In the genomic region with DNA sequence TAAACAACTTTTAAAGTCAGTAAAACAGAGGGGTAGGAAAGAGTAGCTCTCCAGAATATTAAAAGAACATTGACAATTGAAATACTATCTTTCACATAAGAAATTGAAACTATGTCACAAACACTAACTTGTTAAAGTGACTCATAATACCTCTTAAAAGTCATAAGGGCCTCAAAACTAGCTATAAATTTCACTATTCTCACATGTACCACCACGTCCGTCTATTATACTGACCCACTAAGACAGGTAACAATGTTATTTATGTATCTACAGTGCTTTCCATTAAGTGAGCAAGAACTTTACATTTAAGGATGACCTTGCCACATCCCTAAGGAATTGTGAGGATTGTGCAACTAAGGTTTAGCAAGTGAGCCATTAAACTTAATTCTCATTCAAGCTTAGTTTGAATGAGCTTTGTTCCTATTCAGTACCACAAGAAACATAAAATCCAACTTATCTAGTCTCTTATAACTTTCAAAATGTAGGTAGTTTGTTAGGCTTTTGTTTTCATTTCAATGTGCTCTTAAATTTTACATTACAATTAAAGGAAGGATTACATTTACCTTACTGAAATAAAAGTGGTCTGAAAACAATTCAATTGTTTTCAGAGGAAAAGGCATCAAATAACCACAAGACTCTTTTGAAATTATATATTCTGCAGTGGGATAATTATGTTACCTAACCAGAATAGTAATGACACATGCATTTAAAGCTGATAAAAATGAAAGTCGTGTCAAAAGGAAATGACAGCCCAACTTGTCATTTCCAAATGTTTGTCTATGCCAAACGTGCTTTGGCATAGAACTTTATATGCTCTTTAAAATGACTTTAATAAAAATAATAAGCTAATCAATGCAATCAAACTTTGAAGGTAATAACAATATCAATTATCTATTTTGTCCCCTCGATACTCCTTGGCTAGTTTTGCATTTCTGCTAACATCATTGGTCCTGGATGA, we compare ENCODE assay signal across 8 cellular contexts. TPM values are rescaled to one million over a fixed set of nuclear protein-coding genes. Genes with fewer than 3 reads are reported as not detected.
DNase-seq lines count a peak whose midpoint lies in the region; ATAC-seq and TF ChIP-seq lines count a peak whose summit lies in the region.
"Not testable (repeated sequence)": the region's sequence is repeated elsewhere in the genome, so short reads cannot be mapped to it uniquely, and the experiment has no call there.

No MANE protein-coding gene starts in this region.

- intact Hi-C loops in upper lobe of right lung (cut with DNase I), result not testable (repeated sequence)

- not testable (repeated sequence) for H3K36me3 ChIP-seq in upper lobe of right lung

- H3K27ac Mint-ChIP-seq in activated naive CD4-positive, alpha-beta T cell treated with anti-CD3 and anti-CD28 coated beads, Interleukin-2, amount 50 U/mL, for 24 hours, result peak overlapping the region; percentile 88
- peak overlapping the region; percentile 82 to 91 for H3K27ac Mint-ChIP-seq in effector memory CD8-positive, alpha-beta T cell
- peak overlapping the region; percentile 71 to 95 for H3K27ac Mint-ChIP-seq in natural killer cell treated with Interleukin-12 subunit alpha and Interleukin-12 subunit beta and Interleukin-15 and Interleukin-18, amount 100 ng/mL, for 72 hours

- H3K27ac ChIP-seq in VCaP (peak overlapping the region; percentile 28; the same call in 1 of the 2 replicates), foreskin keratinocyte (peak overlapping the region; percentile 36), upper lobe of right lung (peak overlapping the region; percentile 2)

- peaks cover 23% of the 10 kb centered on the region for H3K4me1 ChIP-seq in foreskin keratinocyte
- peaks cover 23% of the 10 kb centered on the region for H3K4me1 ChIP-seq in upper lobe of right lung

- H3K4me1 Mint-ChIP-seq in activated naive CD4-positive, alpha-beta T cell treated with anti-CD3 and anti-CD28 coated beads, Interleukin-2, amount 50 U/mL, for 24 hours, result peaks cover 51% of the 10 kb centered on the region
- peaks cover 17 to 34% of the 10 kb centered on the region in 2 donors for H3K4me1 Mint-ChIP-seq in effector memory CD8-positive, alpha-beta T cell (ENCODE audit: low read depth in 2 of 2)
- peaks cover 24 to 25% of the 10 kb centered on the region in 2 donors for H3K4me1 Mint-ChIP-seq in natural killer cell treated with Interleukin-12 subunit alpha and Interleukin-12 subunit beta and Interleukin-15 and Interleukin-18, amount 100 ng/mL, for 72 hours (ENCODE audit: low read depth in 2 of 2)

- peak overlapping the region; percentile 78 for H3K4me3 Mint-ChIP-seq in activated naive CD4-positive, alpha-beta T cell treated with anti-CD3 and anti-CD28 coated beads, Interleukin-2, amount 50 U/mL, for 24 hours
- H3K4me3 Mint-ChIP-seq in effector memory CD8-positive, alpha-beta T cell, result peak overlapping the region; percentile 6 to 39
- H3K4me3 Mint-ChIP-seq in natural killer cell treated with Interleukin-12 subunit alpha and Interleukin-12 subunit beta and Interleukin-15 and Interleukin-18, amount 100 ng/mL, for 72 hours, result peak overlapping the region; percentile 86

- not testable (repeated sequence) for H3K27me3 Mint-ChIP-seq in activated naive CD4-positive, alpha-beta T cell treated with anti-CD3 and anti-CD28 coated beads, Interleukin-2, amount 50 U/mL, for 24 hours; effector memory CD8-positive, alpha-beta T cell; natural killer cell treated with Interleukin-12 subunit alpha and Interleukin-12 subunit beta and Interleukin-15 and Interleukin-18, amount 100 ng/mL, for 72 hours

- not testable (repeated sequence) for H3K9me3 ChIP-seq in upper lobe of right lung

- not testable (repeated sequence) for H3K4me3 ChIP-seq in NB4 (ENCODE audit: low read depth, low read length); upper lobe of right lung

- not testable (repeated sequence) for TF ChIP-seq POLR2A in NB4 (IDR thresholded peaks at IDR 0.05; ENCODE audit: extremely low read depth, insufficient read length)

- DNase-seq in EL (peak; percentile 6), NB4 (ENCODE audit: low read depth) (peak; percentile 18), foreskin keratinocyte (peak in 1 of 2 donors; percentile 12)
- DNase-seq in effector memory CD8-positive, alpha-beta T cell; natural killer cell treated with Interleukin-12 subunit alpha and Interleukin-12 subunit beta and Interleukin-15 and Interleukin-18, amount 100 ng/mL, for 72 hours (ENCODE audit: low spot score); upper lobe of right lung: not testable (repeated sequence)

- not testable (repeated sequence) for H3K9me3 Mint-ChIP-seq in activated naive CD4-positive, alpha-beta T cell treated with anti-CD3 and anti-CD28 coated beads, Interleukin-2, amount 50 U/mL, for 24 hours; effector memory CD8-positive, alpha-beta T cell; natural killer cell treated with Interleukin-12 subunit alpha and Interleukin-12 subunit beta and Interleukin-15 and Interleukin-18, amount 100 ng/mL, for 72 hours

- not testable (repeated sequence) for H3K27me3 ChIP-seq in foreskin keratinocyte, upper lobe of right lung

- H3K36me3 Mint-ChIP-seq in activated naive CD4-positive, alpha-beta T cell treated with anti-CD3 and anti-CD28 coated beads, Interleukin-2, amount 50 U/mL, for 24 hours, result peaks cover 13% of the 10 kb centered on the region
- peaks cover 23% of the 10 kb centered on the region for H3K36me3 Mint-ChIP-seq in effector memory CD8-positive, alpha-beta T cell (ENCODE audit: insufficient read depth)
- not testable (repeated sequence) for H3K36me3 Mint-ChIP-seq in natural killer cell treated with Interleukin-12 subunit alpha and Interleukin-12 subunit beta and Interleukin-15 and Interleukin-18, amount 100 ng/mL, for 72 hours

- ATAC-seq in effector memory CD8-positive, alpha-beta T cell (replicated peaks); foreskin keratinocyte; natural killer cell treated with Interleukin-12 subunit alpha and Interleukin-12 subunit beta and Interleukin-15 and Interleukin-18, amount 100 ng/mL, for 72 hours; upper lobe of right lung: not testable (repeated sequence)

- TF ChIP-seq CTCF in NB4 (IDR thresholded peaks at IDR 0.05; ENCODE audit: low read depth, low read length); VCaP (conservative IDR thresholded peaks at IDR 0.05); foreskin keratinocyte (conservative IDR thresholded peaks at IDR 0.05); upper lobe of right lung (IDR thresholded peaks at IDR 0.05): not testable (repeated sequence)

RNA-seq across cellular contexts. Expression of gene STRN, which starts 39.9 kb away (rescaled TPM):
- total RNA-seq in foreskin keratinocyte (22.7 and 24.3 TPM in 2 replicates), upper lobe of right lung (33.1 TPM)
- 3.1 and 3.9 TPM in 2 replicates for polyA plus RNA-seq in foreskin keratinocyte
- 10 to 100 TPM; 25.3 to 36.0 TPM for total RNA-seq in natural killer cell treated with Interleukin-12 subunit alpha and Interleukin-12 subunit beta and Interleukin-15 and Interleukin-18, amount 100 ng/mL, for 72 hours

Comparison
In these comparisons a context has a peak if more than half of its experiments do, and no peak if none do; other contexts are left out.
1. H3K4me3 Mint-ChIP-seq: peak in every context shown above with its lines; median percentile 86 in natural killer cell treated with Interleukin-12 subunit alpha and Interleukin-12 subunit beta and Interleukin-15 and Interleukin-18, amount 100 ng/mL, for 72 hours; 78 in activated naive CD4-positive, alpha-beta T cell treated with anti-CD3 and anti-CD28 coated beads, Interleukin-2, amount 50 U/mL, for 24 hours; 22 in effector memory CD8-positive, alpha-beta T cell.